8 cellular contexts compared by ENCODE assay signal in the genomic region with DNA sequence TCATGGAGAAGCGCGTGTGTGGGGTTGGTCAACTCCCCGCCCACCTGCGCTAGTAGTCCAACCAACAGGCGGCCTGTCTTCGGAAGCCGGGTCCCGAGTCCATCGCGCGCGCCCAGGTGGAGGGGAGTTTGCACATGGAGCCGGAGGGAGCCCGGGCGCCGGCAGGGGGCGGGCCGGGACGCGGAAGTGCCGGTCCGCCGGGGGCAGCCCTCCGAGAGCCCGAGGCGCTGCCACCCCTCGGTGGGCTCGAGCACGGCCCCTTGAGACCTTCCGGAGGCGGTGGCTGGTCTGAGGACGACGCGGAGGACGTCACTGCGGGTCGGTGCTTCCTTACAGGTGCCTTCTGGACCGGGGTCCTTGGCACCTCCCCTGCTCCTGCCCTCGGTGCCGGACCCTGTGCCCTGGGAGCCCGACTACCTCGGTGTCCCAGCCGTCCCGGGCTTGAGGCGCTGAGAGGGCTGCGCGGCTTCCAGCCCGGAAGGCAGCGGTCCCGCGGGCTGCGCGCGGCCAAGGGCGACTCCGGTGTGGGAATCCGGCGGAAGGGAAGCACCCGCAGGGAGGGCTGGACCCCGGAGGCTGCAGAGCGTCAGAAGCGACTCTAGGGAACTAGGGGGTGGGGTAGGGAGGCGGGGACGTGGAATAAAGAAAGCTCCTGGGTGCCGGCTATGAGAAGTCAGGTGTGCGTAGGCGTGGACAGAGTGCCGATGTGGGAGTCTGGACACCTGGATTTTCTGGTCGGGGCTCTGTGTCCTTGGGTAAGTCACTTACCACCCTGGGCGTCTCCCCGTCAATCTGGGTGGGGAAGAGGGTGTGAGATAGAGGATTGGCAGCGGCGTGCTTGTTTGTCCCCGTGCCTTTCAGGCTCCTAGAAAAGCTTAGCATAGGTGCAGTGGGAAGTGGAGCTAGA.
DNase-seq lines count a peak whose midpoint lies in the region; ATAC-seq and TF ChIP-seq lines count a peak whose summit lies in the region.

No MANE protein-coding gene starts in this region.

- DNase-seq in stimulated activated CD4-positive, alpha-beta T cell treated with anti-CD3 and anti-CD28 coated beads, Interleukin-12 subunit alpha, Interleukin-12 subunit beta, amount 100 ng/mL, for 4 hours = peak; percentile 0
- no peak for DNase-seq in stimulated activated CD4-positive, alpha-beta T cell treated with anti-CD3 and anti-CD28 coated beads, Interleukin-2, amount 100 ng/mL, for 48 hours
- DNase-seq in adipocyte (ENCODE audit: low read depth) (no peak), left lung (peak in 1 of 2 donors; percentile 80), tibial artery (peak in 1 of 2 donors; percentile 61), HCEC 1CT (no peak)
- DNase-seq in activated CD4-positive, alpha-beta T cell treated with anti-CD3 and anti-CD28 coated beads, Interleukin-2, amount 50 U/mL, for 4 hours = no peak

- H3K27me3 ChIP-seq in adipocyte (replicated peaks; ENCODE audit: control insufficient read depth, insufficient read depth, low read length) = peaks cover 44% of the 10 kb centered on the region
- H3K27me3 ChIP-seq in left lung = peaks cover 32 to 68% of the 10 kb centered on the region in 2 donors
- peaks cover 0 to 27% of the 10 kb centered on the region in 2 donors for H3K27me3 ChIP-seq in tibial artery

- TF ChIP-seq CTCF in left lung (IDR thresholded peaks at IDR 0.05) (no peak), tibial artery (IDR thresholded peaks at IDR 0.05) (no peak)

- H3K36me3 ChIP-seq in adipocyte (ENCODE audit: control insufficient read depth, insufficient read depth, low read length, severe bottlenecking) (no peaks in the 10 kb centered on the region), left lung (no peaks in the 10 kb centered on the region), tibial artery (no peaks in the 10 kb centered on the region)

- H3K4me1 ChIP-seq in adipocyte (ENCODE audit: control insufficient read depth, insufficient read depth, low read length) (peaks cover 8% of the 10 kb centered on the region), left lung (peaks cover 0 to 9% of the 10 kb centered on the region in 2 donors), tibial artery (peaks cover 0 to 20% (median 10%) of the 10 kb centered on the region in 4 donors)

- H3K9ac ChIP-seq in adipocyte (ENCODE audit: low read length) = no peak overlapping the region

- H3K9me3 ChIP-seq in adipocyte (ENCODE audit: control insufficient read depth, low read length) (peaks cover 8% of the 10 kb centered on the region), left lung (peaks cover 0 to 3% of the 10 kb centered on the region in 2 donors), tibial artery (no peaks in the 10 kb centered on the region)

- H3K4me3 ChIP-seq in adipocyte (ENCODE audit: low read length) = peak overlapping the region; percentile 70
- peak overlapping the region; percentile 13 to 23 for H3K4me3 ChIP-seq in left lung
- peak overlapping the region; percentile 33 to 47 for H3K4me3 ChIP-seq in tibial artery

- intact Hi-C loops in left lung (cut with DNase I) (no loop called here), tibial artery (cut with DNase I; ENCODE audit: low total_unique reads) (no loop called here)

- ATAC-seq in left lung = peak; percentile 57
- no peak for ATAC-seq in GM18519 (IDR thresholded peaks at IDR 0.05; ENCODE audit: low FRiP score, unreplicated experiment)

- H3K27ac ChIP-seq in left lung (no peak overlapping the region), tibial artery (no peak overlapping the region)

Comparison
In these comparisons a context has a peak if more than half of its experiments do, and no peak if none do; other contexts are left out.
1. H3K4me3 ChIP-seq: peak in every context shown above with its lines; median percentile 70 in adipocyte; 40 in tibial artery; 18 in left lung.